In genomic region chr11:6988506-6988905, GRCh38 we compare ENCODE assay signal across 2 cellular contexts.
TF ChIP-seq lines count a peak whose summit lies in the region.

No MANE protein-coding gene starts in this region.

TF ChIP-seq in K562, 482 proteins besides CTCF, POLR2A, EP300 and RAD21:
- TF ChIP-seq SRSF9 (IDR thresholded peaks at IDR 0.05; ENCODE audit: borderline replicate concordance, low read depth, low read length) (no peak), STAG1 (CRISPR knock-in tag; IDR thresholded peaks at IDR 0.05; ENCODE audit: borderline replicate concordance) (no peak), L3MBTL2 (IDR thresholded peaks at IDR 0.05) (no peak), SMAD2 (IDR thresholded peaks at IDR 0.05; ENCODE audit: low read depth, low read length) (no peak), HDAC6 (IDR thresholded peaks at IDR 0.05; ENCODE audit: low read depth, low read length) (no peak), MCM3 (IDR thresholded peaks at IDR 0.05) (no peak)
- TF ChIP-seq, protein P1, sequence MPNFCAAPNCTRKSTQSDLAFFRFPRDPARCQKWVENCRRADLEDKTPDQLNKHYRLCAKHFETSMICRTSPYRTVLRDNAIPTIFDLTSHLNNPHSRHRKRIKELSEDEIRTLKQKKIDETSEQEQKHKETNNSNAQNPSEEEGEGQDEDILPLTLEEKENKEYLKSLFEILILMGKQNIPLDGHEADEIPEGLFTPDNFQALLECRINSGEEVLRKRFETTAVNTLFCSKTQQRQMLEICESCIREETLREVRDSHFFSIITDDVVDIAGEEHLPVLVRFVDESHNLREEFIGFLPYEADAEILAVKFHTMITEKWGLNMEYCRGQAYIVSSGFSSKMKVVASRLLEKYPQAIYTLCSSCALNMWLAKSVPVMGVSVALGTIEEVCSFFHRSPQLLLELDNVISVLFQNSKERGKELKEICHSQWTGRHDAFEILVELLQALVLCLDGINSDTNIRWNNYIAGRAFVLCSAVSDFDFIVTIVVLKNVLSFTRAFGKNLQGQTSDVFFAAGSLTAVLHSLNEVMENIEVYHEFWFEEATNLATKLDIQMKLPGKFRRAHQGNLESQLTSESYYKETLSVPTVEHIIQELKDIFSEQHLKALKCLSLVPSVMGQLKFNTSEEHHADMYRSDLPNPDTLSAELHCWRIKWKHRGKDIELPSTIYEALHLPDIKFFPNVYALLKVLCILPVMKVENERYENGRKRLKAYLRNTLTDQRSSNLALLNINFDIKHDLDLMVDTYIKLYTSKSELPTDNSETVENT (CRISPR knock-in tag; IDR thresholded peaks at IDR 0.05) = no peak

TF ChIP-seq in HepG2, 621 proteins besides CTCF, POLR2A, EP300 and RAD21:
- TF ChIP-seq THAP11 (CRISPR knock-in tag; IDR thresholded peaks at IDR 0.05) = no peak
- TF ChIP-seq KDM4B (CRISPR knock-in tag; IDR thresholded peaks at IDR 0.05) = no peak
- TF ChIP-seq SIN3A (IDR thresholded peaks at IDR 0.05; ENCODE audit: borderline replicate concordance, low read depth, low read length) = no peak
- TF ChIP-seq ZNF382 (CRISPR knock-in tag; IDR thresholded peaks at IDR 0.05; ENCODE audit: borderline replicate concordance) = no peak
- no peak for TF ChIP-seq KLF13 (CRISPR knock-in tag; IDR thresholded peaks at IDR 0.05)
- no peak for TF ChIP-seq TRAFD1 (CRISPR knock-in tag; IDR thresholded peaks at IDR 0.05; ENCODE audit: borderline replicate concordance)
- no peak for TF ChIP-seq ZNF44 (CRISPR knock-in tag; IDR thresholded peaks at IDR 0.05)
- TF ChIP-seq, protein P2, sequence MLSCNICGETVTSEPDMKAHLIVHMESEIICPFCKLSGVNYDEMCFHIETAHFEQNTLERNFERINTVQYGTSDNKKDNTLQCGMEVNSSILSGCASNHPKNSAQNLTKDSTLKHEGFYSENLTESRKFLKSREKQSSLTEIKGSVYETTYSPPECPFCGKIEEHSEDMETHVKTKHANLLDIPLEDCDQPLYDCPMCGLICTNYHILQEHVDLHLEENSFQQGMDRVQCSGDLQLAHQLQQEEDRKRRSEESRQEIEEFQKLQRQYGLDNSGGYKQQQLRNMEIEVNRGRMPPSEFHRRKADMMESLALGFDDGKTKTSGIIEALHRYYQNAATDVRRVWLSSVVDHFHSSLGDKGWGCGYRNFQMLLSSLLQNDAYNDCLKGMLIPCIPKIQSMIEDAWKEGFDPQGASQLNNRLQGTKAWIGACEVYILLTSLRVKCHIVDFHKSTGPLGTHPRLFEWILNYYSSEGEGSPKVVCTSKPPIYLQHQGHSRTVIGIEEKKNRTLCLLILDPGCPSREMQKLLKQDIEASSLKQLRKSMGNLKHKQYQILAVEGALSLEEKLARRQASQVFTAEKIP (CRISPR knock-in tag; IDR thresholded peaks at IDR 0.05; ENCODE audit: borderline replicate concordance) = no peak
- no peak for TF ChIP-seq DR1 (CRISPR knock-in tag; IDR thresholded peaks at IDR 0.05)
- TF ChIP-seq GFI1 (CRISPR knock-in tag; IDR thresholded peaks at IDR 0.05; ENCODE audit: borderline replicate concordance) = no peak
- TF ChIP-seq ELK4 (CRISPR knock-in tag; IDR thresholded peaks at IDR 0.05; ENCODE audit: borderline replicate concordance) = no peak
- TF ChIP-seq NCOA5 (CRISPR knock-in tag; IDR thresholded peaks at IDR 0.05) = no peak
- TF ChIP-seq TEAD2 (CRISPR knock-in tag; IDR thresholded peaks at IDR 0.05) = no peak
- TF ChIP-seq, protein P3, sequence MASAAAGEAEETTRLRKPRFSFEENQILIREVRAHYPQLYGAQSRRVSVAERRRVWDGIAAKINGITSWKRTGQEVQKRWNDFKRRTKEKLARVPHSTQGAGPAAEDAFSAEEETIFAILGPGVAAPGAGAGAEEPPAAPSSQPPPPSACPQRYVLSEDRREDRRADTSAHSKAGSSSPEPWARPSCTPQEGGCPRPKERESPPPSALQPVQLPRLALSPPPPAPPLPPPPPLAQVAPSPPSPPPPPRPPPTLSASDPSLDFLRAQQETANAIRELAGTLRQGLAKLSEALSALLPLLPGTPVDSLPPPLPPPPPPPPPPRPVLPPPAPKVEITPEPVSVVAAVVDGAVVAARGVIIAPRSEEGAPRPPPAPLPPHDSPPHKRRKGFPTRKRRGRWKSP (CRISPR knock-in tag; IDR thresholded peaks at IDR 0.05) = no peak
- no peak for TF ChIP-seq TBP (CRISPR knock-in tag; IDR thresholded peaks at IDR 0.05)
- TF ChIP-seq, protein P4, sequence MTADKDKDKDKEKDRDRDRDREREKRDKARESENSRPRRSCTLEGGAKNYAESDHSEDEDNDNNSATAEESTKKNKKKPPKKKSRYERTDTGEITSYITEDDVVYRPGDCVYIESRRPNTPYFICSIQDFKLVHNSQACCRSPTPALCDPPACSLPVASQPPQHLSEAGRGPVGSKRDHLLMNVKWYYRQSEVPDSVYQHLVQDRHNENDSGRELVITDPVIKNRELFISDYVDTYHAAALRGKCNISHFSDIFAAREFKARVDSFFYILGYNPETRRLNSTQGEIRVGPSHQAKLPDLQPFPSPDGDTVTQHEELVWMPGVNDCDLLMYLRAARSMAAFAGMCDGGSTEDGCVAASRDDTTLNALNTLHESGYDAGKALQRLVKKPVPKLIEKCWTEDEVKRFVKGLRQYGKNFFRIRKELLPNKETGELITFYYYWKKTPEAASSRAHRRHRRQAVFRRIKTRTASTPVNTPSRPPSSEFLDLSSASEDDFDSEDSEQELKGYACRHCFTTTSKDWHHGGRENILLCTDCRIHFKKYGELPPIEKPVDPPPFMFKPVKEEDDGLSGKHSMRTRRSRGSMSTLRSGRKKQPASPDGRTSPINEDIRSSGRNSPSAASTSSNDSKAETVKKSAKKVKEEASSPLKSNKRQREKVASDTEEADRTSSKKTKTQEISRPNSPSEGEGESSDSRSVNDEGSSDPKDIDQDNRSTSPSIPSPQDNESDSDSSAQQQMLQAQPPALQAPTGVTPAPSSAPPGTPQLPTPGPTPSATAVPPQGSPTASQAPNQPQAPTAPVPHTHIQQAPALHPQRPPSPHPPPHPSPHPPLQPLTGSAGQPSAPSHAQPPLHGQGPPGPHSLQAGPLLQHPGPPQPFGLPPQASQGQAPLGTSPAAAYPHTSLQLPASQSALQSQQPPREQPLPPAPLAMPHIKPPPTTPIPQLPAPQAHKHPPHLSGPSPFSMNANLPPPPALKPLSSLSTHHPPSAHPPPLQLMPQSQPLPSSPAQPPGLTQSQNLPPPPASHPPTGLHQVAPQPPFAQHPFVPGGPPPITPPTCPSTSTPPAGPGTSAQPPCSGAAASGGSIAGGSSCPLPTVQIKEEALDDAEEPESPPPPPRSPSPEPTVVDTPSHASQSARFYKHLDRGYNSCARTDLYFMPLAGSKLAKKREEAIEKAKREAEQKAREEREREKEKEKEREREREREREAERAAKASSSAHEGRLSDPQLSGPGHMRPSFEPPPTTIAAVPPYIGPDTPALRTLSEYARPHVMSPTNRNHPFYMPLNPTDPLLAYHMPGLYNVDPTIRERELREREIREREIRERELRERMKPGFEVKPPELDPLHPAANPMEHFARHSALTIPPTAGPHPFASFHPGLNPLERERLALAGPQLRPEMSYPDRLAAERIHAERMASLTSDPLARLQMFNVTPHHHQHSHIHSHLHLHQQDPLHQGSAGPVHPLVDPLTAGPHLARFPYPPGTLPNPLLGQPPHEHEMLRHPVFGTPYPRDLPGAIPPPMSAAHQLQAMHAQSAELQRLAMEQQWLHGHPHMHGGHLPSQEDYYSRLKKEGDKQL (CRISPR knock-in tag; IDR thresholded peaks at IDR 0.05; ENCODE audit: low read depth) = no peak
- no peak for TF ChIP-seq ZNF431 (CRISPR knock-in tag; IDR thresholded peaks at IDR 0.05; ENCODE audit: borderline replicate concordance, low read depth)
- TF ChIP-seq ZBTB8A (CRISPR knock-in tag; IDR thresholded peaks at IDR 0.05; ENCODE audit: borderline replicate concordance, low read depth) = no peak
- TF ChIP-seq PHF5A (CRISPR knock-in tag; IDR thresholded peaks at IDR 0.05; ENCODE audit: low read depth, unreplicated experiment) = no peak
